In the genomic region with DNA sequence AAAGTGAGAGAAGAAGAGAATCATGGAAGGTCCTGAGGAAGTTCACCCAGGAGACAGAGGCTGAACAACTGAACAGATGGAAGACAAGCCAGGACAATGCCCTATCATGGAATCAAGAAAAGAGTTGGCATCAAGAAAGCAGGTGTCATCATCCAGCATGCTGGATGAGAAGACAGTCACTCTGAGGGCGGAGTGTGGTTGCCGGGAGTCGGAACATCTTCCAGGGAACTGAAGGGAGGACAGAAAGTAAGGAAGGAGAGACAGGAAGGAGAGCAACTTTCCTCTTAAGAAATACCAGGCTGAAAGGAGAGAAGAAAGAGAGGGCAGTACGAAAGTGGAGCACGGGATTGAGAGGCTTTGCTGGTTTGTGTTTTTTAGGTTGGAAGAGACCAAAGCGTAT, we compare ENCODE assay signal across 30 cellular contexts.
"Had no signal": no experiment of that assay in that cellular context is flagged by ENCODE, and none has a peak within 500 bp of the region (broad histone marks: within the 10 kb centered on the region; RNA-seq: fewer than 3 reads in every experiment).

No MANE protein-coding gene starts in this region.

- H3K9me3 ChIP-seq: lower lobe of right lung, neutrophil, right atrium auricular region, right lobe of liver, suprapubic skin, thoracic aorta, tibial artery, upper lobe of right lung had no signal

- H3K4me1 ChIP-seq: lower lobe of right lung, right lobe of liver, suprapubic skin, tibial artery, upper lobe of right lung had no signal

- H3K4me3 Mint-ChIP-seq: immature natural killer cell; naive B cell; natural killer cell; nephron progenitor cell; stimulated activated memory B cell treated with anti-CD40 and anti-IgM and Interleukin-4, amounts not matched to agents 10 μg/mL and 1 μg/mL and 100 μg/mL, for 72 hours had no signal

- H3K27me3 ChIP-seq: heart left ventricle, left lung, neutrophil, right atrium auricular region, right lobe of liver, suprapubic skin, tibial artery, upper lobe of right lung had no signal

- DNase-seq: heart left ventricle; immature natural killer cell; kidney; left colon; left lung; lower lobe of right lung; mammary epithelial cell; mesenchymal stem cell; naive B cell; natural killer cell; nephron progenitor cell; occipital lobe; right lobe of liver; stimulated activated CD4-positive, alpha-beta T cell treated with anti-CD3 and anti-CD28 coated beads, Interleukin-1b, Interleukin-23, amount 100 ng/mL, for 48 hours; stimulated activated CD4-positive, alpha-beta T cell treated with anti-CD3 and anti-CD28 coated beads, Interleukin-2, amount 100 ng/mL, for 48 hours; stimulated activated CD4-positive, alpha-beta T cell treated with anti-CD3 and anti-CD28 coated beads, Interleukin-4, amount 100 ng/mL, for 4 hours; stimulated activated CD8-positive, alpha-beta memory T cell treated with anti-CD3 and anti-CD28 coated beads, Interleukin-4, amount 100 ng/mL, for 48 hours; stimulated activated naive CD4-positive, alpha-beta T cell treated with Interleukin-2 at 50 U/mL for 16 hours; tibial artery; trophoblast cell; upper lobe of right lung had no signal

- H3K4me2 ChIP-seq: smooth muscle cell had no signal

- H3K4me3 ChIP-seq: heart left ventricle, left lung, lower lobe of right lung, right atrium auricular region, right lobe of liver, smooth muscle cell, suprapubic skin, thoracic aorta, tibial artery, upper lobe of right lung had no signal

- H3K27ac ChIP-seq: heart left ventricle, left lung, lower lobe of right lung, neutrophil, right atrium auricular region, right lobe of liver, suprapubic skin, thoracic aorta, tibial artery, upper lobe of right lung had no signal

- H3K4me1 Mint-ChIP-seq: immature natural killer cell; naive B cell; natural killer cell; stimulated activated memory B cell treated with anti-CD40 and anti-IgM and Interleukin-4, amounts not matched to agents 10 μg/mL and 1 μg/mL and 100 μg/mL, for 72 hours had no signal

- ATAC-seq: heart left ventricle; left colon; left lung; lower lobe of right lung; natural killer cell; right lobe of liver; stimulated activated memory B cell treated with anti-CD40 and anti-IgM and Interleukin-4, amounts not matched to agents 10 μg/mL and 1 μg/mL and 100 μg/mL, for 72 hours; upper lobe of right lung had no signal

- FAIRE-seq: islet of Langerhans, kidney, urothelium cell line had no signal

- H3K27ac Mint-ChIP-seq: immature natural killer cell; naive B cell; natural killer cell; nephron progenitor cell; progenitor cell of endocrine pancreas; stimulated activated memory B cell treated with anti-CD40 and anti-IgM and Interleukin-4, amounts not matched to agents 10 μg/mL and 1 μg/mL and 100 μg/mL, for 72 hours had no signal

- H3K9me3 Mint-ChIP-seq: nephron progenitor cell had no signal

- H3K36me3 Mint-ChIP-seq: immature natural killer cell; naive B cell; natural killer cell; stimulated activated memory B cell treated with anti-CD40 and anti-IgM and Interleukin-4, amounts not matched to agents 10 μg/mL and 1 μg/mL and 100 μg/mL, for 72 hours had no signal

- H3K27me3 Mint-ChIP-seq: stimulated activated memory B cell treated with anti-CD40 and anti-IgM and Interleukin-4, amounts not matched to agents 10 μg/mL and 1 μg/mL and 100 μg/mL, for 72 hours had no signal

- H3K36me3 ChIP-seq: heart left ventricle, left lung, lower lobe of right lung, neutrophil, right atrium auricular region, right lobe of liver, suprapubic skin, thoracic aorta, tibial artery, upper lobe of right lung had no signal
